16 cellular contexts compared by ENCODE assay signal in the genomic region with DNA sequence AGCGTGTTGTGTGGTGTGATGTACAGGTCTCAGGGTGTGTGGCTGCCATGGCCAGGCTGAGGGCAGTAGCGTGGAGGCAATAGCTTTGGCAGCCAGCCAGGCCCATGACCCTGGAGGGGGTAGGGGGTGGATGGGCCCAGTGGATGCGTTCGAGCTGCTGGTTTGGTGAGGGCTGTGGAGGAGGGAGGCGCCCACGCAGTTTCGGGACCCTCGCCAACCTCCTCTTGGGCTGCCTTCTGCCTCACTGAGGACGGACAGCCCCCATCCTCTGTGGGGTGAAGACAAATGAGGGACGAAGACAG.
"Had no signal": no experiment of that assay in that cellular context is flagged by ENCODE, and none has a peak within 500 bp of the region (broad histone marks: within the 10 kb centered on the region; RNA-seq: fewer than 3 reads in every experiment).

No MANE protein-coding gene starts in this region.

- H3K27ac ChIP-seq: vagina, VCaP had no signal

- H3K4me3 ChIP-seq: coronary artery, esophagus muscularis mucosa, stomach, vagina had no signal

- DNase-seq: activated CD4-positive, alpha-beta memory T cell treated with anti-CD3 and anti-CD28 coated beads for 36 hours; activated CD8-positive, alpha-beta memory T cell treated with anti-CD3 and anti-CD28 coated beads, Interleukin-2, amount 10 ng/mL, durations not matched to agents 7 days and 5 days; activated naive CD4-positive, alpha-beta T cell treated with anti-CD3 and anti-CD28 coated beads for 36 hours; activated T-cell treated with anti-CD3 and anti-CD28 coated beads, Interleukin-2, amount 50 U/mL, for 1 hour; central memory CD4-positive, alpha-beta T cell; islet precursor cell; naive B cell; stimulated activated CD4-positive, alpha-beta T cell treated with anti-CD3 and anti-CD28 coated beads, Interleukin-12 subunit alpha, Interleukin-12 subunit beta, amount 100 ng/mL, for 4 hours; stimulated activated CD4-positive, alpha-beta T cell treated with anti-CD3 and anti-CD28 coated beads, Interleukin-2, amount 100 ng/mL, for 24 hours; stomach had no signal

- H3K27me3 ChIP-seq: esophagus muscularis mucosa, stomach, vagina had no signal

- H3K36me3 Mint-ChIP-seq: activated CD4-positive, alpha-beta memory T cell treated with anti-CD3 and anti-CD28 coated beads for 36 hours; activated CD8-positive, alpha-beta memory T cell treated with anti-CD3 and anti-CD28 coated beads, Interleukin-2, amount 10 ng/mL, durations not matched to agents 7 days and 5 days; naive B cell had no signal

- ATAC-seq: activated CD8-positive, alpha-beta memory T cell treated with anti-CD3 and anti-CD28 coated beads, Interleukin-2, amount 10 ng/mL, durations not matched to agents 7 days and 5 days; left lobe of liver had no signal

- H3K27ac Mint-ChIP-seq: activated CD4-positive, alpha-beta memory T cell treated with anti-CD3 and anti-CD28 coated beads for 36 hours; activated CD8-positive, alpha-beta memory T cell treated with anti-CD3 and anti-CD28 coated beads, Interleukin-2, amount 10 ng/mL, durations not matched to agents 7 days and 5 days; activated naive CD4-positive, alpha-beta T cell treated with anti-CD3 and anti-CD28 coated beads for 36 hours; activated T-helper 2 cell treated with anti-CD3 and anti-CD28 coated beads, Interferon-gamma antibody, Interleukin-2, Interleukin-4, amounts not matched to agents 10 μg/mL and 5 μg/mL and 100 μg/mL, durations not matched to agents 14 hours and 24 hours and 36 hours had no signal

- H3K36me3 ChIP-seq: esophagus muscularis mucosa, stomach, vagina had no signal

- H3K4me3 Mint-ChIP-seq: activated CD4-positive, alpha-beta memory T cell treated with anti-CD3 and anti-CD28 coated beads for 36 hours; activated CD8-positive, alpha-beta memory T cell treated with anti-CD3 and anti-CD28 coated beads, Interleukin-2, amount 10 ng/mL, durations not matched to agents 7 days and 5 days; activated naive CD4-positive, alpha-beta T cell treated with anti-CD3 and anti-CD28 coated beads for 36 hours; naive B cell had no signal

- H3K9me3 Mint-ChIP-seq: activated CD4-positive, alpha-beta memory T cell treated with anti-CD3 and anti-CD28 coated beads for 36 hours; activated naive CD4-positive, alpha-beta T cell treated with anti-CD3 and anti-CD28 coated beads for 36 hours; activated T-helper 2 cell treated with anti-CD3 and anti-CD28 coated beads, Interferon-gamma antibody, Interleukin-2, Interleukin-4, amounts not matched to agents 10 μg/mL and 5 μg/mL and 100 μg/mL, durations not matched to agents 14 hours and 24 hours and 36 hours; naive B cell had no signal

- H3K9me3 ChIP-seq: esophagus muscularis mucosa, stomach, vagina had no signal
